ENCODE assay signal across 31 cellular contexts in genomic region chr11:27514076-27514475, GRCh38. TPM values are rescaled to one million over a fixed set of nuclear protein-coding genes. Genes with fewer than 3 reads are reported as not detected.
DNase-seq lines count a peak whose midpoint lies in the region; ATAC-seq and TF ChIP-seq lines count a peak whose summit lies in the region.
"Had no signal": no experiment of that assay in that cellular context is flagged by ENCODE, and none has a peak within 500 bp of the region (broad histone marks: within the 10 kb centered on the region; RNA-seq: fewer than 3 reads in every experiment).

No MANE protein-coding gene starts in this region.

- H3K27me3 ChIP-seq in SJCRH30 (no peaks in the 10 kb centered on the region), heart right ventricle (no peaks in the 10 kb centered on the region), prostate gland (replicated peaks; ENCODE audit: insufficient read depth) (no peaks in the 10 kb centered on the region), H9 (ENCODE audit: insufficient read depth, low read length) (no peaks in the 10 kb centered on the region), uterus (no peaks in the 10 kb centered on the region)
- H3K27me3 ChIP-seq: gastroesophageal sphincter, neutrophil, upper lobe of right lung had no signal

- no peak overlapping the region for H3K27ac Mint-ChIP-seq in H9
- H3K27ac Mint-ChIP-seq: CD4-positive, alpha-beta memory T cell; IgD-negative memory B cell; immature natural killer cell; naive thymus-derived CD4-positive, alpha-beta T cell; progenitor cell of endocrine pancreas; stimulated activated memory B cell treated with anti-CD40 and anti-IgM and Interleukin-4, amounts not matched to agents 10 μg/mL and 1 μg/mL and 100 μg/mL, for 72 hours; T-helper 1 cell treated with Interleukin-12 subunit alpha and Interleukin-12 subunit beta and Interleukin-4 antibody, amounts not matched to agents 30 μg/mL and 1 μg/mL, for 36 hours had no signal

- H3K9ac ChIP-seq in H9 (ENCODE audit: extremely low read depth, insufficient read length, low read length), result no peak overlapping the region

- no peak overlapping the region for H2BK120ac ChIP-seq in H9 (ENCODE audit: low read depth, low read length, poor library complexity, severe bottlenecking)

- no peak overlapping the region for H4K8ac ChIP-seq in H9 (replicated peaks; ENCODE audit: insufficient read length, low read depth, low read length)

- no peak overlapping the region for H3K23ac ChIP-seq in H9 (ENCODE audit: insufficient read length, low read depth, low read length)

- peaks cover 7% of the 10 kb centered on the region for H3K9me3 ChIP-seq in SJCRH30 (replicated peaks)
- H3K9me3 ChIP-seq in heart right ventricle, result peaks cover 0 to 8% (median 0%) of the 10 kb centered on the region in 11 donors
- no peaks in the 10 kb centered on the region for H3K9me3 ChIP-seq in prostate gland
- no peaks in the 10 kb centered on the region for H3K9me3 ChIP-seq in H9 (ENCODE audit: control insufficient read depth, low read depth, low read length)
- no peaks in the 10 kb centered on the region for H3K9me3 ChIP-seq in uterus
- H3K9me3 ChIP-seq: A549, gastroesophageal sphincter, neutrophil, upper lobe of right lung had no signal

- peak; percentile 37 to 91 (median 82) for ATAC-seq in heart right ventricle
- ATAC-seq: A549; gastroesophageal sphincter; naive thymus-derived CD4-positive, alpha-beta T cell; SK-N-SH treated with all-trans-retinoic acid at 6 μM for 48 hours; stimulated activated memory B cell treated with anti-CD40 and anti-IgM and Interleukin-4, amounts not matched to agents 10 μg/mL and 1 μg/mL and 100 μg/mL, for 72 hours had no signal

- no peak overlapping the region for H2AFZ ChIP-seq in H9 (ENCODE audit: low read length)

- no peak overlapping the region for H4K5ac ChIP-seq in H9 (ENCODE audit: insufficient read length, low read depth, low read length)

- no peaks in the 10 kb centered on the region for H3K36me3 Mint-ChIP-seq in H9 (ENCODE audit: insufficient read depth in 1 of 3, low read depth in 3 of 3)
- H3K36me3 Mint-ChIP-seq: brain, IgD-negative memory B cell had no signal

- H3K4me3 Mint-ChIP-seq in H9, result no peak overlapping the region
- H3K4me3 Mint-ChIP-seq: CD4-positive, alpha-beta memory T cell; IgD-negative memory B cell; immature natural killer cell; naive thymus-derived CD4-positive, alpha-beta T cell; stimulated activated memory B cell treated with anti-CD40 and anti-IgM and Interleukin-4, amounts not matched to agents 10 μg/mL and 1 μg/mL and 100 μg/mL, for 72 hours; T-helper 1 cell treated with Interleukin-12 subunit alpha and Interleukin-12 subunit beta and Interleukin-4 antibody, amounts not matched to agents 30 μg/mL and 1 μg/mL, for 36 hours had no signal

- no peak overlapping the region for H4K91ac ChIP-seq in H9 (ENCODE audit: insufficient read length, low read depth, low read length)

- no peak overlapping the region for H3K4ac ChIP-seq in H9 (ENCODE audit: low read depth, low read length)

- intact Hi-C loops in heart right ventricle (cut with DNase I), result loop anchor here in 2 of 10 donors (5.0 to 10.0 kb wide), 2 partner anchors 183 to 591 kb away; partner anchors contain the start of genes KIF18A (in 1 of the 2) and METTL15 (in 1 of the 2)
- intact Hi-C loops in prostate gland (cut with DNase I), result no loop called here
- intact Hi-C loops in uterus (cut with DNase I; ENCODE audit: low total_unique reads), result no loop called here

- H2BK12ac ChIP-seq in H9 (ENCODE audit: insufficient read length, low read depth, low read length), result no peak overlapping the region

- no peak for TF ChIP-seq POLR2A in prostate gland (IDR thresholded peaks at IDR 0.05)
- TF ChIP-seq POLR2A in uterus (IDR thresholded peaks at IDR 0.05), result no peak

- H3K9me3 Mint-ChIP-seq in H9, result no peaks in the 10 kb centered on the region

- H3K18ac ChIP-seq in H9 (ENCODE audit: insufficient read length, low read depth, low read length), result no peak overlapping the region

- H3K79me2 ChIP-seq in H9 (ENCODE audit: insufficient read depth, low read length), result no peaks in the 10 kb centered on the region

- H3K4me1 Mint-ChIP-seq in H9, result peaks cover 9 to 10% of the 10 kb centered on the region in 2 experiments
- H3K4me1 Mint-ChIP-seq: brain; IgD-negative memory B cell; immature natural killer cell; stimulated activated memory B cell treated with anti-CD40 and anti-IgM and Interleukin-4, amounts not matched to agents 10 μg/mL and 1 μg/mL and 100 μg/mL, for 72 hours had no signal

- H3K4me1 ChIP-seq in SJCRH30 (peaks cover 11% of the 10 kb centered on the region), heart right ventricle (peaks cover 0 to 44% (median 14%) of the 10 kb centered on the region in 9 donors), prostate gland (replicated peaks) (no peaks in the 10 kb centered on the region), H9 (ENCODE audit: insufficient read depth, low read length) (no peaks in the 10 kb centered on the region), uterus (no peaks in the 10 kb centered on the region)
- H3K4me1 ChIP-seq: A549, gastroesophageal sphincter, upper lobe of right lung had no signal

- H2BK20ac ChIP-seq in H9 (ENCODE audit: low read depth, low read length, poor library complexity, severe bottlenecking), result no peak overlapping the region

- no peaks in the 10 kb centered on the region for H3K79me1 ChIP-seq in H9 (ENCODE audit: insufficient read depth, low read depth, low read length, poor library complexity, severe bottlenecking)

- DNase-seq in Ammon's horn (ENCODE audit: low spot score) (peak; percentile 21), SJCRH30 (no peak), heart right ventricle (peak; percentile 28 to 33), prostate gland (ENCODE audit: low spot score) (peak; percentile 10), SIG-M5 treated with dmso at 0.1 percent for 504 hours (lab: John Stamatoyannopoulos, UW; ENCODE audit: unreplicated experiment) (no peak), 8988T (no peak), H9 (no peak), uterus (no peak)
- DNase-seq: activated CD4-positive, alpha-beta T cell treated with anti-CD3 and anti-CD28 coated beads, Interleukin-2, amount 50 U/mL, for 4 hours; activated naive CD4-positive, alpha-beta T cell treated with Interleukin-2 at 50 U/mL for 16 hours; AML-193; CD4-positive, alpha-beta memory T cell; DND-41; immature natural killer cell; naive thymus-derived CD4-positive, alpha-beta T cell; NCI-H1092; NCI-H1694 treated with DMSO at 0.1 percent for 48 hours; NCI-H2171 treated with DMSO at 0.1 percent for 48 hours; NCI-H526 treated with DMSO at 0.1 percent for 48 hours; NK-92 treated with Interleukin-12 subunit alpha and Interleukin-12 subunit beta, amount 100 ng/mL, for 24 hours; upper lobe of right lung had no signal

- no peak overlapping the region for H3K56ac ChIP-seq in H9 (ENCODE audit: insufficient read length, low read depth, low read length)

- H4K20me1 ChIP-seq in H9 (ENCODE audit: control insufficient read depth, insufficient read depth, insufficient read length), result no peaks in the 10 kb centered on the region

- H3K36me3 ChIP-seq in SJCRH30, result no peaks in the 10 kb centered on the region
- H3K36me3 ChIP-seq in heart right ventricle, result no peaks in the 10 kb centered on the region
- no peaks in the 10 kb centered on the region for H3K36me3 ChIP-seq in prostate gland
- no peaks in the 10 kb centered on the region for H3K36me3 ChIP-seq in uterus
- H3K36me3 ChIP-seq: gastroesophageal sphincter, neutrophil, upper lobe of right lung had no signal

- no peak overlapping the region for H2BK15ac ChIP-seq in H9 (ENCODE audit: low read depth, low read length)

- TF ChIP-seq CTCF in heart right ventricle (IDR thresholded peaks at IDR 0.05) (no peak), prostate gland (IDR thresholded peaks at IDR 0.05) (no peak), H9 (conservative IDR thresholded peaks at IDR 0.05) (no peak), uterus (IDR thresholded peaks at IDR 0.05) (no peak)

- H3K4me3 ChIP-seq in SJCRH30 (no peak overlapping the region), heart right ventricle (no peak overlapping the region), prostate gland (no peak overlapping the region), uterus (no peak overlapping the region)
- H3K4me3 ChIP-seq: A549, gastroesophageal sphincter, skin epidermis, upper lobe of right lung had no signal

- H3K23me2 ChIP-seq in H9 (ENCODE audit: insufficient read length, low read depth, low read length, poor library complexity, severe bottlenecking), result no peaks in the 10 kb centered on the region

- H3K4me2 ChIP-seq in H9 (ENCODE audit: insufficient read depth, insufficient read length, low read length), result no peak overlapping the region
- H3K4me2 ChIP-seq: A549 had no signal

- no peak overlapping the region for H3K14ac ChIP-seq in H9 (ENCODE audit: insufficient read depth, low read length)

- H3T11ph ChIP-seq in H9 (ENCODE audit: low read length), result no peak overlapping the region

- WGBS in heart right ventricle, 2 donors, result 45 to 49% methylated on average over 4 of the region's 4 CpGs
- WGBS in prostate gland, result 58% methylated on average over 4 of the region's 4 CpGs
- no CpG with 5 or more reads among the region's 4 CpGs for WGBS in H9 (ENCODE audit: extremely low coverage, insufficient read length, low lambda C conversion rate)

- H3K27me3 Mint-ChIP-seq in H9 (ENCODE audit: low read depth), result peaks cover 13% of the 10 kb centered on the region
- H3K27me3 Mint-ChIP-seq: IgD-negative memory B cell; progenitor cell of endocrine pancreas; stimulated activated memory B cell treated with anti-CD40 and anti-IgM and Interleukin-4, amounts not matched to agents 10 μg/mL and 1 μg/mL and 100 μg/mL, for 72 hours had no signal

- H3K27ac ChIP-seq in SJCRH30, result peak overlapping the region; percentile 24; the same call in 1 of the 2 replicates
- H3K27ac ChIP-seq in heart right ventricle, result peak overlapping the region; percentile 32 to 80 (median 69)
- H3K27ac ChIP-seq in prostate gland, result no peak overlapping the region
- no peak overlapping the region for H3K27ac ChIP-seq in H9 (ENCODE audit: insufficient read length, low read depth, low read length)
- no peak overlapping the region for H3K27ac ChIP-seq in uterus
- H3K27ac ChIP-seq: A549, gastroesophageal sphincter, neutrophil, skin epidermis, upper lobe of right lung had no signal

- H2AK5ac ChIP-seq in H9 (ENCODE audit: insufficient read length, low read length), result no peak overlapping the region

- no peak overlapping the region for H2BK5ac ChIP-seq in H9 (ENCODE audit: insufficient read length, low read length)

RNA-seq across cellular contexts. Expression of gene LIN7C, which starts 7.5 kb away (rescaled TPM):
- total RNA-seq in SJCRH30 (2014; rRNA removed; shearing (Covaris generic)), result 64.6 and 70.6 TPM in 2 replicates
- 10 to 100 TPM; 13.9 to 22.3 (median 17.6) TPM for total RNA-seq in heart right ventricle
- 1 to 10 TPM; 3.4 to 5.9 TPM for polyA plus RNA-seq in heart right ventricle
- 10 to 100 TPM; 30.0 to 48.7 TPM for total RNA-seq in prostate gland
- 40.0 and 41.3 TPM in 2 replicates for total RNA-seq in H9 (2021)
- total RNA-seq in uterus, result 10 to 100 TPM; 11.8 to 98.0 (median 45.5) TPM

RNA-seq across cellular contexts. Expression of gene LGR4, which starts 41.5 kb away (rescaled TPM):
- total RNA-seq in SJCRH30 (2014; rRNA removed; shearing (Covaris generic)), result 40.0 and 44.2 TPM in 2 replicates
- 10 to 100 TPM; 13.6 to 41.0 (median 23.3) TPM for total RNA-seq in heart right ventricle
- polyA plus RNA-seq in heart right ventricle, result 10 to 100 TPM in 1 of 2 donors, 1 to 10 TPM in 1; 6.0 to 16.8 TPM
- 10 to 100 TPM; 49.2 to 97.2 TPM for total RNA-seq in prostate gland
- total RNA-seq in H9 (2021), result 97.1 and 99.2 TPM in 2 replicates
- 10 to 100 TPM in 3 of 4 donors, 1 to 10 TPM in 1; 9.4 to 57.9 (median 16.1) TPM for total RNA-seq in uterus

Comparison
In these comparisons a context has a peak if more than half of its experiments do, and no peak if none do; other contexts are left out.
1. DNase-seq: peak in Ammon's horn (single experiment), heart right ventricle (2 of 2) and prostate gland (single experiment); none in SJCRH30 (0 of 2), SIG-M5 treated with dmso at 0.1 percent for 504 hours (single experiment), 8988T (single experiment), H9 (single experiment) and uterus (0 of 2).
2. H3K27ac ChIP-seq: peak in SJCRH30 (single experiment) and heart right ventricle (10 of 10); none in prostate gland (0 of 2), H9 (single experiment) and uterus (0 of 2).